Comparison of ENCODE assay signal across 20 cellular contexts in genomic region chr2:164952057-164952702, GRCh38. TPM values are rescaled to one million over a fixed set of nuclear protein-coding genes. Genes with fewer than 3 reads are reported as not detected.
A peak's percentile ranks its signal among the peaks of the same experiment; 100 is the strongest.
DNase-seq lines count a peak whose midpoint lies in the region; ATAC-seq, FAIRE-seq and TF ChIP-seq lines count a peak whose summit lies in the region.
"Had no signal": no experiment of that assay in that cellular context is flagged by ENCODE, and none has a peak within 500 bp of the region (broad histone marks: within the 10 kb centered on the region; RNA-seq: fewer than 3 reads in every experiment).

No MANE protein-coding gene starts in this region.

- CTCF ChIA-PET in H1 (lab: Charles Lee; ENCODE audit: partially characterized antibody), result interaction anchor here (1.1 kb wide), 1 partner anchor 63 kb away, joined by 3 read pairs; no protein-coding TSS in a partner anchor
- CTCF ChIA-PET in activated CD4-positive, alpha-beta T cell treated with anti-CD3 and anti-CD28 coated beads for 36 hours (lab: Charles Lee), result no interaction called here

- no peak for FAIRE-seq in H1 (lab: Jason Lieb, UNC)
- FAIRE-seq: A204.1, GM19239 had no signal

- H3K36me3 Mint-ChIP-seq in stimulated activated memory B cell treated with anti-CD40 and anti-IgM and Interleukin-4, amounts not matched to agents 10 μg/mL and 1 μg/mL and 100 μg/mL, for 72 hours, result no peaks in the 10 kb centered on the region
- no peaks in the 10 kb centered on the region for H3K36me3 Mint-ChIP-seq in activated CD4-positive, alpha-beta T cell treated with anti-CD3 and anti-CD28 coated beads for 36 hours (ENCODE audit: low read depth)

- no peak overlapping the region for H3K27ac Mint-ChIP-seq in stimulated activated memory B cell treated with anti-CD40 and anti-IgM and Interleukin-4, amounts not matched to agents 10 μg/mL and 1 μg/mL and 100 μg/mL, for 72 hours
- H3K27ac Mint-ChIP-seq in activated CD4-positive, alpha-beta T cell treated with anti-CD3 and anti-CD28 coated beads for 36 hours, result no peak overlapping the region

- no peaks in the 10 kb centered on the region for H3K36me3 ChIP-seq in Loucy (ENCODE audit: insufficient read depth, low read length)
- no peaks in the 10 kb centered on the region for H3K36me3 ChIP-seq in H1 (ENCODE audit: control insufficient read depth in 2 of 4, insufficient read depth in 4 of 4, low read length in 3 of 4)
- H3K36me3 ChIP-seq in suprapubic skin, result no peaks in the 10 kb centered on the region

- H2BK15ac ChIP-seq in H1 (ENCODE audit: low read length), result no peak overlapping the region

- H3K4me1 Mint-ChIP-seq in stimulated activated memory B cell treated with anti-CD40 and anti-IgM and Interleukin-4, amounts not matched to agents 10 μg/mL and 1 μg/mL and 100 μg/mL, for 72 hours, result peaks cover 23% of the 10 kb centered on the region
- peaks cover 2% of the 10 kb centered on the region for H3K4me1 Mint-ChIP-seq in activated CD4-positive, alpha-beta T cell treated with anti-CD3 and anti-CD28 coated beads for 36 hours

- H4K20me1 ChIP-seq in Loucy (ENCODE audit: insufficient read depth, low read length, poor library complexity, severe bottlenecking) (no peaks in the 10 kb centered on the region), H1 (replicated peaks in 1 of 2; ENCODE audit: control insufficient read depth in 1 of 2, insufficient read depth in 2 of 2, low read length in 2 of 2) (no peaks in the 10 kb centered on the region)

- H3K4me3 ChIP-seq in Loucy (ENCODE audit: low read length, poor library complexity, severe bottlenecking) (no peak overlapping the region), H1 (ENCODE audit: extremely low read depth in 1 of 4, insufficient read depth in 2 of 4, low read depth in 3 of 4, low read length in 4 of 4) (no peak overlapping the region), suprapubic skin (no peak overlapping the region)

- H3F3A ChIP-seq in Loucy (ENCODE audit: low read depth), result peaks cover 6% of the 10 kb centered on the region; the same call in 1 of the 2 replicates

- peaks cover 35% of the 10 kb centered on the region for H3K4me1 ChIP-seq in Loucy (ENCODE audit: insufficient read depth, low read length, poor library complexity, severe bottlenecking)
- H3K4me1 ChIP-seq in H1 (replicated peaks in 1 of 4; ENCODE audit: control insufficient read depth in 3 of 4, insufficient read depth in 4 of 4, low read length in 3 of 4), result no peaks in the 10 kb centered on the region
- peaks cover 10% of the 10 kb centered on the region for H3K4me1 ChIP-seq in suprapubic skin

- H2BK12ac ChIP-seq in H1 (ENCODE audit: low read depth, low read length), result no peak overlapping the region

- H3K4me2 ChIP-seq in Loucy (ENCODE audit: low read depth, low read length, poor library complexity, severe bottlenecking) (peak overlapping the region; percentile 3), H1 (ENCODE audit: insufficient read depth in 1 of 2, low read depth in 2 of 2, low read length in 2 of 2) (no peak overlapping the region)

- H3K27me3 Mint-ChIP-seq in stimulated activated memory B cell treated with anti-CD40 and anti-IgM and Interleukin-4, amounts not matched to agents 10 μg/mL and 1 μg/mL and 100 μg/mL, for 72 hours, result peaks cover 14% of the 10 kb centered on the region
- peaks cover 13% of the 10 kb centered on the region for H3K27me3 Mint-ChIP-seq in activated CD4-positive, alpha-beta T cell treated with anti-CD3 and anti-CD28 coated beads for 36 hours

- no peak for TF ChIP-seq EP300 in H1 (IDR thresholded peaks at IDR 0.05; ENCODE audit: borderline replicate concordance in 1 of 2, low read depth in 2 of 2, low read length in 2 of 2)
- TF ChIP-seq EP300 in suprapubic skin (IDR thresholded peaks at IDR 0.05), result no peak

- DNase-seq in NOMO-1 treated with DMSO at 0.1 percent for 48 hours (lab: John Stamatoyannopoulos, UW; ENCODE audit: unreplicated experiment), result peak; percentile 46
- no peak for DNase-seq in NOMO-1 treated with dmso at 0.1 percent for 144 hours (lab: John Stamatoyannopoulos, UW; ENCODE audit: unreplicated experiment)
- no peak for DNase-seq in H1 (ENCODE audit: low read depth in 1 of 2, low spot score in 2 of 2)
- no peak for DNase-seq in activated CD4-positive, alpha-beta T cell treated with anti-CD3 and anti-CD28 coated beads for 36 hours
- no peak for DNase-seq in suprapubic skin (ENCODE audit: low spot score in 2 of 2)
- DNase-seq in medulla oblongata (ENCODE audit: extremely low spot score), result no peak
- DNase-seq: C1 segment of cervical spinal cord, KG1, NCI-H1048, NCI-H1436 treated with DMSO at 0.1 percent for 48 hours, NCI-H2107, NCI-H345, NCI-H526, SW 1271 had no signal

- POLR2A ChIA-PET in H1 (lab: Charles Lee; ENCODE audit: partially characterized antibody), result no interaction called here
- POLR2A ChIA-PET in activated CD4-positive, alpha-beta T cell treated with anti-CD3 and anti-CD28 coated beads for 36 hours (lab: Charles Lee), result no interaction called here

- no peak overlapping the region for H2BK20ac ChIP-seq in H1 (ENCODE audit: low read length)

- no peak overlapping the region for H4K8ac ChIP-seq in H1 (ENCODE audit: extremely low read depth, insufficient read depth, low read length)

- H3K23me2 ChIP-seq in H1 (ENCODE audit: low read depth, low read length), result no peaks in the 10 kb centered on the region

- H3K23ac ChIP-seq in H1 (ENCODE audit: insufficient read length), result no peak overlapping the region

- H2AK5ac ChIP-seq in H1 (ENCODE audit: low read depth, low read length), result no peak overlapping the region

- H3K27ac ChIP-seq in H1 (ENCODE audit: low read depth, low read length) (no peak overlapping the region), suprapubic skin (no peak overlapping the region)

- no peak overlapping the region for H4K91ac ChIP-seq in H1 (replicated peaks; ENCODE audit: insufficient read length, low read length)

- no peak overlapping the region for H3K4ac ChIP-seq in H1 (replicated peaks; ENCODE audit: insufficient read length, low read depth, low read length)

- no peaks in the 10 kb centered on the region for H3K27me3 ChIP-seq in Loucy (ENCODE audit: insufficient read depth, low read length, poor library complexity, severe bottlenecking)
- no peaks in the 10 kb centered on the region for H3K27me3 ChIP-seq in H1 (replicated peaks in 1 of 4; ENCODE audit: control insufficient read depth in 3 of 4, extremely low read depth in 1 of 4, insufficient read depth in 3 of 4, low read length in 3 of 4)
- peaks cover 30% of the 10 kb centered on the region for H3K27me3 ChIP-seq in suprapubic skin

- peaks cover 2% of the 10 kb centered on the region for H3K9me3 Mint-ChIP-seq in stimulated activated memory B cell treated with anti-CD40 and anti-IgM and Interleukin-4, amounts not matched to agents 10 μg/mL and 1 μg/mL and 100 μg/mL, for 72 hours
- H3K9me3 Mint-ChIP-seq in activated CD4-positive, alpha-beta T cell treated with anti-CD3 and anti-CD28 coated beads for 36 hours (ENCODE audit: low read depth), result no peaks in the 10 kb centered on the region

- H3K79me1 ChIP-seq in H1 (ENCODE audit: low read depth, low read length), result no peaks in the 10 kb centered on the region

- H4K5ac ChIP-seq in H1 (ENCODE audit: insufficient read length, low read depth, low read length), result no peak overlapping the region

- intact Hi-C loops in activated CD4-positive, alpha-beta T cell treated with anti-CD3 and anti-CD28 coated beads for 36 hours (cut with DNase I, micrococcal nuclease), result no loop called here

- H3K9me2 ChIP-seq in Loucy (replicated peaks; ENCODE audit: low read depth, low read length), result no peaks in the 10 kb centered on the region

- no peak overlapping the region for H2BK5ac ChIP-seq in H1 (ENCODE audit: low read depth, low read length)

- no peaks in the 10 kb centered on the region for H3K79me2 ChIP-seq in Loucy (ENCODE audit: insufficient read depth, low read length)
- no peaks in the 10 kb centered on the region for H3K79me2 ChIP-seq in H1 (ENCODE audit: control insufficient read depth in 1 of 2, insufficient read depth in 2 of 2, low read length in 2 of 2)

- H2AFZ ChIP-seq in Loucy (ENCODE audit: low read length) (peak overlapping the region; percentile 50; the same call in 1 of the 2 replicates), H1 (ENCODE audit: low read length) (0 out of 2 replicates have a peak overlapping the region, but pooled peaks have one; percentile 62)

- no peak overlapping the region for H3K4me3 Mint-ChIP-seq in stimulated activated memory B cell treated with anti-CD40 and anti-IgM and Interleukin-4, amounts not matched to agents 10 μg/mL and 1 μg/mL and 100 μg/mL, for 72 hours
- H3K4me3 Mint-ChIP-seq in activated CD4-positive, alpha-beta T cell treated with anti-CD3 and anti-CD28 coated beads for 36 hours, result no peak overlapping the region

- no peak overlapping the region for H3K9ac ChIP-seq in Loucy (ENCODE audit: low read depth, low read length, poor library complexity, severe bottlenecking)
- no peak overlapping the region for H3K9ac ChIP-seq in H1 (replicated peaks in 1 of 4; ENCODE audit: extremely low read depth in 1 of 4, low read depth in 3 of 4, low read length in 3 of 4)

- H3K56ac ChIP-seq in H1 (replicated peaks; ENCODE audit: insufficient read length, low read depth, low read length), result no peak overlapping the region

- TF ChIP-seq CTCF in Loucy (conservative IDR thresholded peaks at IDR 0.05; ENCODE audit: low read length), result no peak
- no peak for TF ChIP-seq CTCF in H1 (IDR thresholded peaks at IDR 0.05; ENCODE audit: control extremely low read depth in 1 of 3, insufficient read depth in 1 of 3, low read depth in 1 of 3, low read length in 3 of 3)
- TF ChIP-seq CTCF in suprapubic skin (IDR thresholded peaks at IDR 0.05), result no peak

- H3K14ac ChIP-seq in H1 (ENCODE audit: insufficient read length), result no peak overlapping the region

- TF ChIP-seq RAD21 in H1 (IDR thresholded peaks at IDR 0.05 in 1 of 2, conservative IDR thresholded peaks at IDR 0.05 in 1 of 2; ENCODE audit: low read depth in 2 of 2, low read length in 2 of 2), result no peak

- H3K9me3 ChIP-seq in Loucy (ENCODE audit: insufficient read depth, low read depth, low read length) (no peaks in the 10 kb centered on the region), H1 (ENCODE audit: insufficient read depth in 2 of 2, low read depth in 1 of 2, low read length in 1 of 2) (no peaks in the 10 kb centered on the region), suprapubic skin (no peaks in the 10 kb centered on the region)

- peak; percentile 12 for ATAC-seq in stimulated activated memory B cell treated with anti-CD40 and anti-IgM and Interleukin-4, amounts not matched to agents 10 μg/mL and 1 μg/mL and 100 μg/mL, for 72 hours
- ATAC-seq in activated CD4-positive, alpha-beta T cell treated with anti-CD3 and anti-CD28 coated beads for 36 hours, result no peak
- ATAC-seq: HCT116 had no signal

- TF ChIP-seq POLR2A in H1 (IDR thresholded peaks at IDR 0.05; ENCODE audit: control extremely low read depth in 1 of 2, low read depth in 2 of 2, low read length in 2 of 2) (no peak), suprapubic skin (IDR thresholded peaks at IDR 0.05) (no peak)

- 89% methylated on average over 8 of the region's 8 CpGs; no CpG with 5 or more reads in 1 of the 2 experiments for WGBS in H1 (ENCODE audit: extremely low coverage in 1 of 2, insufficient coverage in 1 of 2, insufficient read length in 1 of 2, insufficient replicate concordance in 2 of 2, low coverage in 1 of 2, low lambda C conversion rate in 2 of 2, missing lambda C conversion rate in 1 of 2), 2 experiments
- WGBS in suprapubic skin, result 70% methylated on average over 8 of the region's 8 CpGs

- no peak overlapping the region for H2BK120ac ChIP-seq in H1 (replicated peaks; ENCODE audit: low read depth, low read length)

- H3K18ac ChIP-seq in H1 (ENCODE audit: extremely low read depth, low read length), result no peak overlapping the region

RNA-seq across cellular contexts. Expression of gene SLC38A11, which starts 3.1 kb away (rescaled TPM):
- total RNA-seq in H1 (2021; fragmentation: NEBNext Ultra II Directional; extraction: Animal tissue kit (Norgen Biotek cat#: 25700)), result not detected in 2 replicates
- not detected in 2 replicates for polyA plus RNA-seq in H1 (2011; rRNA removed)
- not detected for polyA plus RNA-seq in H1 (2011; cell fraction: cytosol; rRNA removed)
- not detected for polyA plus RNA-seq in H1 (2011; cell fraction: nucleus; rRNA removed)
- polyA plus RNA-seq in H1 (2012, experiment 1 of 2), result not detected in 4 replicates
- polyA plus RNA-seq in H1 (2012, experiment 2 of 2), result not detected
- polyA plus RNA-seq in H1 (2013, experiment 1 of 2), result not detected
- polyA plus RNA-seq in H1 (2013, experiment 2 of 2), result not detected
- polyA minus RNA-seq in H1 (2011; rRNA and poly(A)+ RNA removed), result not detected in 2 replicates
- polyA minus RNA-seq in H1 (2011; cell fraction: cytosol; rRNA and poly(A)+ RNA removed), result not detected
- polyA minus RNA-seq in H1 (2011; cell fraction: nucleus; rRNA and poly(A)+ RNA removed), result not detected
- not detected for total RNA-seq in activated CD4-positive, alpha-beta T cell treated with anti-CD3 and anti-CD28 coated beads for 36 hours
- 1 to 10 TPM in 1 of 4 donors, under 1 TPM in 2, not detected in 1; 0.42 to 1.1 (median 0.52) TPM for total RNA-seq in suprapubic skin
- total RNA-seq: SK-MEL-5 had no signal
